14 cellular contexts compared by ENCODE assay signal in genomic region chr11:103898065-103898464, GRCh38.
DNase-seq lines count a peak whose midpoint lies in the region; ATAC-seq, FAIRE-seq and TF ChIP-seq lines count a peak whose summit lies in the region.
"Had no signal": no experiment of that assay in that cellular context is flagged by ENCODE, and none has a peak within 500 bp of the region (broad histone marks: within the 10 kb centered on the region; RNA-seq: fewer than 3 reads in every experiment).

No MANE protein-coding gene starts in this region.

- intact Hi-C loops in heart left ventricle (cut with DNase I): no loop called here

- 48 to 56% (median 53%) methylated on average over 1 of the region's 1 CpG for WGBS in heart left ventricle, 4 donors

- H3K36me3 Mint-ChIP-seq in stimulated activated naive CD8-positive, alpha-beta T cell treated with anti-CD3 and anti-CD28 coated beads, Interleukin-15, Interleukin-2, amounts not matched to agents 100 ng/mL and 50 ng/mL, for 24 hours (ENCODE audit: low read depth): no peaks in the 10 kb centered on the region
- H3K36me3 Mint-ChIP-seq: T-cell had no signal

- H3K9me3 ChIP-seq in heart left ventricle: no peaks in the 10 kb centered on the region
- H3K9me3 ChIP-seq: left ventricle myocardium inferior, ovary had no signal

- no peak for TF ChIP-seq CTCF in heart left ventricle (IDR thresholded peaks at IDR 0.05)

- TF ChIP-seq POLR2A in heart left ventricle (IDR thresholded peaks at IDR 0.05): no peak
- TF ChIP-seq POLR2A in H54 (IDR thresholded peaks at IDR 0.05; ENCODE audit: low read depth, low read length): no peak

- ATAC-seq in stimulated activated naive CD8-positive, alpha-beta T cell treated with anti-CD3 and anti-CD28 coated beads, Interleukin-15, Interleukin-2, amounts not matched to agents 100 U/mL and 50 U/mL, for 24 hours: no peak
- ATAC-seq in HG02678 (IDR thresholded peaks at IDR 0.05; ENCODE audit: unreplicated experiment): peak; percentile 73
- ATAC-seq in HG03469 (IDR thresholded peaks at IDR 0.05; ENCODE audit: unreplicated experiment): peak; percentile 39
- ATAC-seq in heart left ventricle: no peak
- ATAC-seq: T-cell had no signal

- FAIRE-seq in H54 (lab: Jason Lieb, UNC): no peak
- FAIRE-seq: A204.1 had no signal

- H3K36me3 ChIP-seq in heart left ventricle: no peaks in the 10 kb centered on the region
- H3K36me3 ChIP-seq: cardiac muscle cell, left ventricle myocardium inferior, ovary had no signal

- H3K27me3 Mint-ChIP-seq in stimulated activated naive CD8-positive, alpha-beta T cell treated with anti-CD3 and anti-CD28 coated beads, Interleukin-15, Interleukin-2, amounts not matched to agents 100 ng/mL and 50 ng/mL, for 24 hours: no peaks in the 10 kb centered on the region

- H3K27ac Mint-ChIP-seq in stimulated activated naive CD8-positive, alpha-beta T cell treated with anti-CD3 and anti-CD28 coated beads, Interleukin-15, Interleukin-2, amounts not matched to agents 100 ng/mL and 50 ng/mL, for 24 hours: peak overlapping the region; percentile 7
- H3K27ac Mint-ChIP-seq: T-cell had no signal

- no peaks in the 10 kb centered on the region for H3K27me3 ChIP-seq in heart left ventricle
- H3K27me3 ChIP-seq: cardiac muscle cell, ovary had no signal

- no peak overlapping the region for H3K4me3 ChIP-seq in heart left ventricle
- H3K4me3 ChIP-seq: cardiac muscle cell, left ventricle myocardium inferior, ovary had no signal

- no peak for DNase-seq in stimulated activated naive CD8-positive, alpha-beta T cell treated with anti-CD3 and anti-CD28 coated beads, Interleukin-15, Interleukin-2, amounts not matched to agents 100 U/mL and 50 U/mL, for 24 hours
- DNase-seq in heart left ventricle (no peak), NCI-H524 (lab: John Stamatoyannopoulos, UW) (no peak), SW480 (ENCODE audit: low spot score) (no peak), H54 (ENCODE audit: insufficient read length, low spot score) (no peak)
- DNase-seq: left ventricle myocardium inferior, NCI-H2029 treated with DMSO at 0.1 percent for 48 hours, ovary, T-cell had no signal

- no peak overlapping the region for H3K4me3 Mint-ChIP-seq in stimulated activated naive CD8-positive, alpha-beta T cell treated with anti-CD3 and anti-CD28 coated beads, Interleukin-15, Interleukin-2, amounts not matched to agents 100 ng/mL and 50 ng/mL, for 24 hours
- H3K4me3 Mint-ChIP-seq: T-cell had no signal

- peaks cover 14% of the 10 kb centered on the region for H3K4me1 Mint-ChIP-seq in stimulated activated naive CD8-positive, alpha-beta T cell treated with anti-CD3 and anti-CD28 coated beads, Interleukin-15, Interleukin-2, amounts not matched to agents 100 ng/mL and 50 ng/mL, for 24 hours (ENCODE audit: low read depth)

- peaks cover 4% of the 10 kb centered on the region for H3K9me3 Mint-ChIP-seq in stimulated activated naive CD8-positive, alpha-beta T cell treated with anti-CD3 and anti-CD28 coated beads, Interleukin-15, Interleukin-2, amounts not matched to agents 100 ng/mL and 50 ng/mL, for 24 hours
- H3K9me3 Mint-ChIP-seq: T-cell had no signal

- H3K27ac ChIP-seq in heart left ventricle: no peak overlapping the region
- H3K27ac ChIP-seq: cardiac muscle cell, left ventricle myocardium inferior, ovary had no signal

- H3K4me1 ChIP-seq in heart left ventricle: peaks cover 0 to 18% (median 0%) of the 10 kb centered on the region in 12 donors
- H3K4me1 ChIP-seq: left ventricle myocardium inferior had no signal

Comparison
In these comparisons a context has a peak if more than half of its experiments do, and no peak if none do; other contexts are left out.
1. ATAC-seq: peak in HG02678 (single experiment) and HG03469 (single experiment); none in stimulated activated naive CD8-positive, alpha-beta T cell treated with anti-CD3 and anti-CD28 coated beads, Interleukin-15, Interleukin-2, amounts not matched to agents 100 U/mL and 50 U/mL, for 24 hours (single experiment) and heart left ventricle (0 of 4).